ENCODE assay signal across 18 cellular contexts in the genomic region with DNA sequence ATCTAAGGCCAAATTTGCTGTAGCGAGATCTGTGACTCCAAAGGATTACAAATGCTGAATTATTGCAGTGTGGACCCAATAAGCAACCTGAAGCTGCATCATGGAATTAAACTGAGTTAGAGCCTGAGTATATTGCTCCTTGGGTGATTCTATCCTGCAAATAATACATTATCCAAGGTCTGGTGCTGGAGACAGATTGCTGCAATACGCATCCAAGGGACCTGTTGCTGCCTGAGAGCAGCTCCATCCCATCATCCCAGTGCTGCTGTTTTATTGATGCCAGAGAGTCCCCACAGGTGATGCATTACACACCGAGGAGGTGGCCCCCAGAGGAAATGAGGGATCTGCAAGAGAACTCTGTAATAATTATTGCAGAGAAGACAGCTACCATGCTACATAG. TPM values are rescaled to one million over a fixed set of nuclear protein-coding genes. Genes with fewer than 3 reads are reported as not detected.
A peak's percentile ranks its signal among the peaks of the same experiment; 100 is the strongest.
DNase-seq lines count a peak whose midpoint lies in the region; ATAC-seq and TF ChIP-seq lines count a peak whose summit lies in the region.
"Had no signal": no experiment of that assay in that cellular context is flagged by ENCODE, and none has a peak within 500 bp of the region (broad histone marks: within the 10 kb centered on the region; RNA-seq: fewer than 3 reads in every experiment).

No MANE protein-coding gene starts in this region.

- H3K9me2 ChIP-seq in Loucy (replicated peaks; ENCODE audit: low read depth, low read length): no peaks in the 10 kb centered on the region
- H3K9me2 ChIP-seq in GM23248 (ENCODE audit: insufficient read depth): no peaks in the 10 kb centered on the region

- H3F3A ChIP-seq in Loucy (ENCODE audit: low read depth) (no peaks in the 10 kb centered on the region), GM23248 (ENCODE audit: insufficient read depth) (no peaks in the 10 kb centered on the region)

- no peaks in the 10 kb centered on the region for H3K79me2 ChIP-seq in Loucy (ENCODE audit: insufficient read depth, low read length)
- no peaks in the 10 kb centered on the region for H3K79me2 ChIP-seq in GM23248 (ENCODE audit: insufficient read depth)

- 36 to 40% methylated on average over 3 of the region's 3 CpGs for WGBS in GM23248 (ENCODE audit: low coverage in 1 of 2, low lambda C conversion rate in 2 of 2, missing lambda C conversion rate in 2 of 2), 2 experiments

- intact Hi-C loops in colonic mucosa (cut with DNase I): no loop called here

- DNase-seq in colonic mucosa: peak; percentile 35
- no peak for DNase-seq in GM23248
- DNase-seq in stimulated activated naive CD4-positive, alpha-beta T cell (lab: John Stamatoyannopoulos, UW): no peak
- no peak for DNase-seq in type B pancreatic cell (ENCODE audit: extremely low spot score, unreplicated experiment)
- DNase-seq: DMS 273 treated with DMSO at 0.1 percent for 48 hours, NCI-H1417 treated with DMSO at 0.1 percent for 48 hours, NCI-H2029, NCI-H2171 treated with DMSO at 0.1 percent for 48 hours, NCI-H446 treated with DMSO at 0.1 percent for 48 hours, NCI-H774, PC-3, SJCRH30 had no signal

- peaks cover 0 to 14% (median 0%) of the 10 kb centered on the region in 11 experiments; a peak in 8 of 22 replicates for H3K27me3 ChIP-seq in BLaER1 treated with 17β-estradiol and CSF1 and Interleukin-3, amounts not matched to agents 10 nM and 100 nM
- H3K27me3 ChIP-seq in Loucy (ENCODE audit: insufficient read depth, low read length, poor library complexity, severe bottlenecking) (no peaks in the 10 kb centered on the region), colonic mucosa (no peaks in the 10 kb centered on the region), mucosa of rectum (ENCODE audit: control insufficient read depth in 2 of 2, insufficient read depth in 2 of 2, low read length in 2 of 2) (peaks cover 0 to 2% of the 10 kb centered on the region in 2 donors), GM23248 (replicated peaks; ENCODE audit: insufficient read depth) (peaks cover 12% of the 10 kb centered on the region; the same call in 1 of the 2 replicates)

- in situ Hi-C loops in GM23248 (cut with MboI): no loop called here

- H3K4me1 ChIP-seq in BLaER1 treated with 17β-estradiol and CSF1 and Interleukin-3, amounts not matched to agents 10 nM and 100 nM: peaks cover 30 to 59% (median 57%) of the 10 kb centered on the region in 10 experiments
- H3K4me1 ChIP-seq in Loucy (ENCODE audit: insufficient read depth, low read length, poor library complexity, severe bottlenecking): peaks cover 22% of the 10 kb centered on the region
- peaks cover 6% of the 10 kb centered on the region for H3K4me1 ChIP-seq in colonic mucosa
- peaks cover 31 to 34% of the 10 kb centered on the region in 2 donors for H3K4me1 ChIP-seq in mucosa of rectum (ENCODE audit: control insufficient read depth in 2 of 2, insufficient read depth in 2 of 2, low read length in 2 of 2)
- no peaks in the 10 kb centered on the region for H3K4me1 ChIP-seq in GM23248 (ENCODE audit: insufficient read depth)
- H3K4me1 ChIP-seq: A549, SJCRH30 had no signal

- peak overlapping the region in 1 of 10 experiments; percentile 4; a peak in 1 of 20 replicates for H3K4me3 ChIP-seq in BLaER1 treated with 17β-estradiol and CSF1 and Interleukin-3, amounts not matched to agents 10 nM and 100 nM
- H3K4me3 ChIP-seq in Loucy (ENCODE audit: low read length, poor library complexity, severe bottlenecking): peak overlapping the region; percentile 25
- no peak overlapping the region for H3K4me3 ChIP-seq in colonic mucosa
- H3K4me3 ChIP-seq in mucosa of rectum (ENCODE audit: low read length in 2 of 2): peak overlapping the region in 1 of 2 donors; percentile 28
- H3K4me3 ChIP-seq in GM23248: no peak overlapping the region
- H3K4me3 ChIP-seq: A549, SJCRH30 had no signal

- H3K36me3 ChIP-seq in BLaER1 treated with 17β-estradiol and CSF1 and Interleukin-3, amounts not matched to agents 10 nM and 100 nM: no peaks in the 10 kb centered on the region
- H3K36me3 ChIP-seq in Loucy (ENCODE audit: insufficient read depth, low read length) (no peaks in the 10 kb centered on the region), colonic mucosa (no peaks in the 10 kb centered on the region), mucosa of rectum (ENCODE audit: control insufficient read depth in 2 of 2, insufficient read depth in 2 of 2, low read length in 2 of 2) (no peaks in the 10 kb centered on the region), GM23248 (ENCODE audit: low read depth) (no peaks in the 10 kb centered on the region)
- H3K36me3 ChIP-seq: SJCRH30 had no signal

- H3K27me3 Mint-ChIP-seq in type B pancreatic cell: peaks cover 12% of the 10 kb centered on the region

- no peak overlapping the region for H3K4me3 Mint-ChIP-seq in type B pancreatic cell

- H3K4me1 Mint-ChIP-seq in type B pancreatic cell (ENCODE audit: unreplicated experiment): peaks cover 6% of the 10 kb centered on the region

- ATAC-seq in GM18870 (IDR thresholded peaks at IDR 0.05; ENCODE audit: unreplicated experiment): no peak
- ATAC-seq: A549, PC-3 had no signal

- peaks cover 6% of the 10 kb centered on the region for H3K9me3 Mint-ChIP-seq in type B pancreatic cell

- H3K27ac ChIP-seq in BLaER1 treated with 17β-estradiol and CSF1 and Interleukin-3, amounts not matched to agents 10 nM and 100 nM: peak overlapping the region in 8 of 11 experiments; percentile 7 to 54 (median 48); a peak in 9 of 22 replicates
- peak overlapping the region; percentile 76 for H3K27ac ChIP-seq in colonic mucosa
- H3K27ac ChIP-seq in mucosa of rectum (ENCODE audit: low read depth in 2 of 2, low read length in 2 of 2): peak overlapping the region; percentile 88 to 93
- no peak overlapping the region for H3K27ac ChIP-seq in GM23248
- H3K27ac ChIP-seq: A549, SJCRH30 had no signal

- H3K9me3 ChIP-seq in BLaER1 treated with 17β-estradiol and CSF1 and Interleukin-3, amounts not matched to agents 10 nM and 100 nM (replicated peaks in 1 of 11): peaks cover 26 to 46% (median 40%) of the 10 kb centered on the region in 11 experiments
- peaks cover 12% of the 10 kb centered on the region; the same call in 1 of the 2 replicates for H3K9me3 ChIP-seq in Loucy (ENCODE audit: insufficient read depth, low read depth, low read length)
- no peaks in the 10 kb centered on the region for H3K9me3 ChIP-seq in colonic mucosa
- peaks cover 4 to 8% of the 10 kb centered on the region in 2 donors for H3K9me3 ChIP-seq in mucosa of rectum (ENCODE audit: control insufficient read depth in 2 of 2, low read length in 2 of 2)
- no peaks in the 10 kb centered on the region for H3K9me3 ChIP-seq in GM23248 (ENCODE audit: low read depth)

- no peak overlapping the region for H3K27ac Mint-ChIP-seq in type B pancreatic cell

- TF ChIP-seq CTCF in Loucy (conservative IDR thresholded peaks at IDR 0.05; ENCODE audit: low read length) (no peak), colonic mucosa (IDR thresholded peaks at IDR 0.05) (no peak), type B pancreatic cell (conservative IDR thresholded peaks at IDR 0.05) (no peak)

- H2AFZ ChIP-seq in Loucy (ENCODE audit: low read length): peak overlapping the region; percentile 24; the same call in 1 of the 2 replicates
- no peak overlapping the region for H2AFZ ChIP-seq in GM23248

- H4K20me1 ChIP-seq in BLaER1 treated with 17β-estradiol and CSF1 and Interleukin-3, amounts not matched to agents 10 nM and 100 nM: no peaks in the 10 kb centered on the region
- H4K20me1 ChIP-seq in Loucy (ENCODE audit: insufficient read depth, low read length, poor library complexity, severe bottlenecking): no peaks in the 10 kb centered on the region
- no peaks in the 10 kb centered on the region for H4K20me1 ChIP-seq in GM23248 (ENCODE audit: insufficient read depth)

- H3K36me3 Mint-ChIP-seq in type B pancreatic cell: no peaks in the 10 kb centered on the region
- H3K36me3 Mint-ChIP-seq: CD14-positive monocyte had no signal

- peak overlapping the region; percentile 75 to 93 (median 84) for H3K4me2 ChIP-seq in BLaER1 treated with 17β-estradiol and CSF1 and Interleukin-3, amounts not matched to agents 10 nM and 100 nM
- peak overlapping the region; percentile 52 for H3K4me2 ChIP-seq in Loucy (ENCODE audit: low read depth, low read length, poor library complexity, severe bottlenecking)
- no peak overlapping the region for H3K4me2 ChIP-seq in GM23248 (ENCODE audit: unreplicated experiment)
- H3K4me2 ChIP-seq: A549 had no signal

- H3K9ac ChIP-seq in BLaER1 treated with 17β-estradiol and CSF1 and Interleukin-3, amounts not matched to agents 10 nM and 100 nM: peak overlapping the region in 2 of 11 experiments; percentile 1 to 30; a peak in 1 of 22 replicates
- no peak overlapping the region for H3K9ac ChIP-seq in Loucy (ENCODE audit: low read depth, low read length, poor library complexity, severe bottlenecking)
- peak overlapping the region in 1 of 2 donors; percentile 64 for H3K9ac ChIP-seq in colonic mucosa (ENCODE audit: low read depth in 2 of 2, low read length in 2 of 2)
- H3K9ac ChIP-seq in mucosa of rectum (ENCODE audit: low read depth in 1 of 2, low read length in 2 of 2): no peak overlapping the region
- no peak overlapping the region for H3K9ac ChIP-seq in GM23248

RNA-seq across cellular contexts. Expression of a gene that starts 31.6 kb away (rescaled TPM):
- total RNA-seq in colonic mucosa (10 to 100 TPM; 29.9 to 39.5 TPM), type B pancreatic cell (ENCODE audit: low replicate concordance) (5.4 and 6.5 TPM in 2 replicates)
- not detected in 2 replicates for total RNA-seq in GM23248 (2014; rRNA removed; shearing (Covaris generic))
- polyA plus RNA-seq in GM23248 (2016; fragmentation: Nextera tagmentation; extraction: Ambion mirVana): 0.19 and 0.38 TPM in 2 replicates
